Comparison of ENCODE assay signal across 11 cellular contexts in genomic region chr12:718756-719138, GRCh38. TPM values are rescaled to one million over a fixed set of nuclear protein-coding genes. Genes with fewer than 3 reads are reported as not detected.
DNase-seq lines count a peak whose midpoint lies in the region; ATAC-seq and TF ChIP-seq lines count a peak whose summit lies in the region.
"Had no signal": no experiment of that assay in that cellular context is flagged by ENCODE, and none has a peak within 500 bp of the region (broad histone marks: within the 10 kb centered on the region; RNA-seq: fewer than 3 reads in every experiment).

No MANE protein-coding gene starts in this region.

- H4K20me1 ChIP-seq in mammary epithelial cell (ENCODE audit: insufficient read depth, low read length): no peaks in the 10 kb centered on the region

- TF ChIP-seq CTCF in mammary epithelial cell (conservative IDR thresholded peaks at IDR 0.05 in 1 of 2, IDR thresholded peaks at IDR 0.05 in 1 of 2; ENCODE audit: extremely low read depth in 1 of 2, insufficient read depth in 1 of 2, low read depth in 1 of 2, low read length in 2 of 2) (no peak), MCF 10A (IDR thresholded peaks at IDR 0.05; ENCODE audit: unreplicated experiment) (no peak), tibial artery (IDR thresholded peaks at IDR 0.05) (no peak)

- H3K9me3 Mint-ChIP-seq in MCF 10A (ENCODE audit: unreplicated experiment): no peaks in the 10 kb centered on the region
- no peaks in the 10 kb centered on the region for H3K9me3 Mint-ChIP-seq in activated T-helper 1 cell treated with anti-CD3 and anti-CD28 coated beads, Interleukin-12 subunit alpha, Interleukin-12 subunit beta, Interleukin-2, Interleukin-4 antibody, amounts not matched to agents 30 ng/mL and 10 ng/mL and 1 ng/mL, durations not matched to agents 14 hours and 24 hours and 36 hours

- H2AFZ ChIP-seq in mammary epithelial cell (ENCODE audit: low read depth, low read length): peak overlapping the region; percentile 20

- no peak overlapping the region for H3K9ac ChIP-seq in mammary epithelial cell (ENCODE audit: insufficient read depth, low read length)

- H3K79me2 ChIP-seq in mammary epithelial cell (ENCODE audit: insufficient read depth, low read length): no peaks in the 10 kb centered on the region

- dilution Hi-C loops in mammary epithelial cell (cut with HindIII; ENCODE audit: low sequenced_read_pairs): no loop called here

- CTCF ChIA-PET in mammary epithelial cell (lab: Charles Lee; ENCODE audit: low non-redundant PET): no interaction called here
- CTCF ChIA-PET in MCF 10A (lab: Yijun Ruan, JAX): no interaction called here

- in situ Hi-C loops in mammary epithelial cell (cut with MboI; ENCODE audit: low sequenced_read_pairs in 2 of 2): no loop called here

- H3K4me3 ChIP-seq in mammary epithelial cell (replicated peaks in 1 of 3; ENCODE audit: insufficient read depth in 1 of 3, low read depth in 2 of 3, low read length in 3 of 3): no peak overlapping the region
- no peak overlapping the region for H3K4me3 ChIP-seq in mesodermal cell (ENCODE audit: extremely low read depth, insufficient read depth, low read length, poor library complexity, severe bottlenecking)
- no peak overlapping the region for H3K4me3 ChIP-seq in tibial artery

- 100% methylated on average over 5 of the region's 5 CpGs for WGBS in mammary epithelial cell (ENCODE audit: low coverage, missing lambda C conversion rate)
- WGBS in mesodermal cell (ENCODE audit: insufficient coverage in 2 of 2), 2 experiments: 56 to 63% methylated on average over 1 to 2 of the region's 5 CpGs

- no peaks in the 10 kb centered on the region for H3K36me3 Mint-ChIP-seq in MCF 10A (ENCODE audit: insufficient read depth, unreplicated experiment)
- H3K36me3 Mint-ChIP-seq in activated T-helper 1 cell treated with anti-CD3 and anti-CD28 coated beads, Interleukin-12 subunit alpha, Interleukin-12 subunit beta, Interleukin-2, Interleukin-4 antibody, amounts not matched to agents 30 ng/mL and 10 ng/mL and 1 ng/mL, durations not matched to agents 14 hours and 24 hours and 36 hours (ENCODE audit: low read depth): peaks cover 7% of the 10 kb centered on the region

- no peak overlapping the region for H3K4me2 ChIP-seq in mammary epithelial cell (ENCODE audit: insufficient read depth, low read depth, low read length)

- H3K36me3 ChIP-seq in mammary epithelial cell (ENCODE audit: insufficient read depth, low read length): no peaks in the 10 kb centered on the region
- H3K36me3 ChIP-seq in mesodermal cell (ENCODE audit: control insufficient read depth, insufficient read depth, low read length): no peaks in the 10 kb centered on the region
- no peaks in the 10 kb centered on the region for H3K36me3 ChIP-seq in tibial artery

- intact Hi-C loops in mammary epithelial cell (cut with micrococcal nuclease) (no loop called here), MCF 10A (cut with micrococcal nuclease) (no loop called here), tibial artery (cut with DNase I; ENCODE audit: low total_unique reads) (no loop called here)
- intact Hi-C loops in activated T-helper 1 cell treated with anti-CD3 and anti-CD28 coated beads, Interleukin-12 subunit alpha, Interleukin-12 subunit beta, Interleukin-2, Interleukin-4 antibody, amounts not matched to agents 30 ng/mL and 10 ng/mL and 1 ng/mL, durations not matched to agents 14 hours and 24 hours and 36 hours (cut with micrococcal nuclease): no loop called here

- H3K27me3 Mint-ChIP-seq in MCF 10A (ENCODE audit: insufficient read depth, unreplicated experiment): no peaks in the 10 kb centered on the region
- no peaks in the 10 kb centered on the region for H3K27me3 Mint-ChIP-seq in activated T-helper 1 cell treated with anti-CD3 and anti-CD28 coated beads, Interleukin-12 subunit alpha, Interleukin-12 subunit beta, Interleukin-2, Interleukin-4 antibody, amounts not matched to agents 30 ng/mL and 10 ng/mL and 1 ng/mL, durations not matched to agents 14 hours and 24 hours and 36 hours (ENCODE audit: insufficient read depth)

- no peak overlapping the region for H3K27ac Mint-ChIP-seq in MCF 10A (ENCODE audit: low read depth, unreplicated experiment)
- H3K27ac Mint-ChIP-seq in activated T-helper 1 cell treated with anti-CD3 and anti-CD28 coated beads, Interleukin-12 subunit alpha, Interleukin-12 subunit beta, Interleukin-2, Interleukin-4 antibody, amounts not matched to agents 30 ng/mL and 10 ng/mL and 1 ng/mL, durations not matched to agents 14 hours and 24 hours and 36 hours: peak overlapping the region; percentile 61

- POLR2A ChIA-PET in MCF 10A (lab: Yijun Ruan, JAX): no interaction called here

- peaks cover 6% of the 10 kb centered on the region for H3K4me1 Mint-ChIP-seq in MCF 10A (ENCODE audit: insufficient read depth, unreplicated experiment)
- peaks cover 47% of the 10 kb centered on the region for H3K4me1 Mint-ChIP-seq in activated T-helper 1 cell treated with anti-CD3 and anti-CD28 coated beads, Interleukin-12 subunit alpha, Interleukin-12 subunit beta, Interleukin-2, Interleukin-4 antibody, amounts not matched to agents 30 ng/mL and 10 ng/mL and 1 ng/mL, durations not matched to agents 14 hours and 24 hours and 36 hours (ENCODE audit: low read depth)

- H3K9me3 ChIP-seq in mammary epithelial cell (replicated peaks; ENCODE audit: insufficient read depth, low read length): no peaks in the 10 kb centered on the region
- H3K9me3 ChIP-seq in mesodermal cell (ENCODE audit: control insufficient read depth, low read length): no peaks in the 10 kb centered on the region
- H3K9me3 ChIP-seq in tibial artery: no peaks in the 10 kb centered on the region

- no TSS peak for BruUV-seq in mammary epithelial cell (replicated peaks; lab: Mats Ljungman, UMichigan)
- no TSS peak for BruUV-seq in MCF 10A (replicated peaks; lab: Mats Ljungman, UMichigan)

- H3K27me3 ChIP-seq in mammary epithelial cell (ENCODE audit: insufficient read depth, low read length): no peaks in the 10 kb centered on the region
- H3K27me3 ChIP-seq in tibial artery: no peaks in the 10 kb centered on the region

- ATAC-seq in GM21526 (IDR thresholded peaks at IDR 0.05; ENCODE audit: low FRiP score, unreplicated experiment): no peak

- H3K4me3 Mint-ChIP-seq in MCF 10A (ENCODE audit: unreplicated experiment): no peak overlapping the region
- H3K4me3 Mint-ChIP-seq in activated T-helper 1 cell treated with anti-CD3 and anti-CD28 coated beads, Interleukin-12 subunit alpha, Interleukin-12 subunit beta, Interleukin-2, Interleukin-4 antibody, amounts not matched to agents 30 ng/mL and 10 ng/mL and 1 ng/mL, durations not matched to agents 14 hours and 24 hours and 36 hours: peak overlapping the region; percentile 48

- H3K27ac ChIP-seq in mammary epithelial cell (ENCODE audit: insufficient read depth, low read depth, low read length): no peak overlapping the region
- H3K27ac ChIP-seq in mesodermal cell (ENCODE audit: low read depth, low read length, severe bottlenecking): peak overlapping the region; percentile 42
- peak overlapping the region; percentile 19 to 55 for H3K27ac ChIP-seq in tibial artery

- H3K4me1 ChIP-seq in mammary epithelial cell (ENCODE audit: insufficient read depth, low read length) (no peaks in the 10 kb centered on the region), mesodermal cell (ENCODE audit: control insufficient read depth, insufficient read depth, low read length, poor library complexity, severe bottlenecking) (no peaks in the 10 kb centered on the region), tibial artery (peaks cover 0 to 11% (median 0%) of the 10 kb centered on the region in 4 donors)

- DNase-seq in mammary epithelial cell (no peak), MCF 10A (ENCODE audit: unreplicated experiment) (no peak), tibial artery (no peak), NCI-H2081 (lab: John Stamatoyannopoulos, UW) (no peak)
- DNase-seq in activated T-helper 1 cell treated with anti-CD3 and anti-CD28 coated beads, Interleukin-12 subunit alpha, Interleukin-12 subunit beta, Interleukin-2, Interleukin-4 antibody, amounts not matched to agents 30 ng/mL and 10 ng/mL and 1 ng/mL, durations not matched to agents 14 hours and 24 hours and 36 hours (ENCODE audit: low spot score): no peak
- no peak for DNase-seq in activated CD4-positive, CD25-positive, alpha-beta regulatory T cell treated with anti-CD3 and anti-CD28 coated beads, Interleukin-2, amount 50 U/mL, for 72 hours
- DNase-seq: activated effector memory CD4-positive, alpha-beta T cell treated with anti-CD3 and anti-CD28 coated beads, Interleukin-2, amount 50 U/mL, for 16 hours; mesenchymal stem cell; NCI-H187 had no signal

RNA-seq across cellular contexts. Expression of gene WNK1, which starts 33.6 kb away (rescaled TPM):
- 100 to 1,000 TPM; 154 to 180 TPM for total RNA-seq in mammary epithelial cell
- polyA plus RNA-seq in mammary epithelial cell: 69.8 TPM
- polyA minus RNA-seq in mammary epithelial cell: 113 TPM
- total RNA-seq in MCF 10A (2022): 123 and 139 TPM in 2 replicates
- total RNA-seq in activated T-helper 1 cell treated with anti-CD3 and anti-CD28 coated beads, Interleukin-12 subunit alpha, Interleukin-12 subunit beta, Interleukin-2, Interleukin-4 antibody, amounts not matched to agents 30 ng/mL and 10 ng/mL and 1 ng/mL, durations not matched to agents 14 hours and 24 hours and 36 hours: 164 and 178 TPM in 2 replicates
- 95.2 TPM for polyA plus RNA-seq in mesodermal cell (2013, experiment 1 of 2)
- 88.1 TPM for polyA plus RNA-seq in mesodermal cell (2013, experiment 2 of 2)

RNA-seq across cellular contexts. Expression of gene NINJ2, which starts 55.5 kb away (rescaled TPM):
- total RNA-seq in mammary epithelial cell: under 1 TPM in 1 of 2 donors, not detected in 1; 0.17 TPM
- 0.12 TPM for polyA plus RNA-seq in mammary epithelial cell
- not detected for polyA minus RNA-seq in mammary epithelial cell
- not detected in 2 replicates for total RNA-seq in MCF 10A (2022)
- total RNA-seq in activated T-helper 1 cell treated with anti-CD3 and anti-CD28 coated beads, Interleukin-12 subunit alpha, Interleukin-12 subunit beta, Interleukin-2, Interleukin-4 antibody, amounts not matched to agents 30 ng/mL and 10 ng/mL and 1 ng/mL, durations not matched to agents 14 hours and 24 hours and 36 hours: 4.8 and 6.8 TPM in 2 replicates
- not detected for polyA plus RNA-seq in mesodermal cell (2013, experiment 1 of 2)
- not detected for polyA plus RNA-seq in mesodermal cell (2013, experiment 2 of 2)
